ENCODE assay signal across 8 cellular contexts in genomic region chr5:10607023-10607665, GRCh38. TPM values are rescaled to one million over a fixed set of nuclear protein-coding genes. Genes with fewer than 3 reads are reported as not detected.
DNase-seq lines count a peak whose midpoint lies in the region; ATAC-seq and TF ChIP-seq lines count a peak whose summit lies in the region.

No MANE protein-coding gene starts in this region.

- DNase-seq in T-helper 1 cell (no peak), NCI-H128 (lab: John Stamatoyannopoulos, UW; ENCODE audit: unreplicated experiment) (peak; percentile 75), left kidney (ENCODE audit: low read depth, low spot score) (peak; percentile 81), inferior parietal cortex (ENCODE audit: extremely low spot score) (no peak), prostate gland (ENCODE audit: low spot score) (no peak)
- no peak for DNase-seq in activated CD8-positive, alpha-beta T cell treated with anti-CD3 and anti-CD28 coated beads, Interleukin-2, amount 10 ng/mL, durations not matched to agents 7 days and 5 days

- no peaks in the 10 kb centered on the region for H3K27me3 Mint-ChIP-seq in T-helper 1 cell treated with Interleukin-12 subunit alpha and Interleukin-12 subunit beta and Interleukin-4 antibody, amounts not matched to agents 30 μg/mL and 1 μg/mL, for 36 hours (ENCODE audit: low read depth)
- H3K27me3 Mint-ChIP-seq in activated CD8-positive, alpha-beta T cell treated with anti-CD3 and anti-CD28 coated beads, Interleukin-2, amount 10 ng/mL, durations not matched to agents 7 days and 5 days (ENCODE audit: low read depth), result peaks cover 4% of the 10 kb centered on the region

- CTCF ChIA-PET in activated CD8-positive, alpha-beta T cell treated with anti-CD3 and anti-CD28 coated beads, Interleukin-2, amount 10 ng/mL, durations not matched to agents 7 days and 5 days (lab: Charles Lee), result interaction anchor here (0.8 to 3.7 kb wide), 9 partner anchors 13 to 358 kb away, joined by 3 to 24 read pairs (median 4); partner anchors contain the start of gene ATPSCKMT

- WGBS in prostate gland, result 36% methylated on average over 13 of the region's 13 CpGs

- peaks cover 12% of the 10 kb centered on the region for H3K4me1 Mint-ChIP-seq in T-helper 1 cell treated with Interleukin-12 subunit alpha and Interleukin-12 subunit beta and Interleukin-4 antibody, amounts not matched to agents 30 μg/mL and 1 μg/mL, for 36 hours (ENCODE audit: low read depth)
- H3K4me1 Mint-ChIP-seq in activated CD8-positive, alpha-beta T cell treated with anti-CD3 and anti-CD28 coated beads, Interleukin-2, amount 10 ng/mL, durations not matched to agents 7 days and 5 days (ENCODE audit: low read depth), result peaks cover 12% of the 10 kb centered on the region

- no peaks in the 10 kb centered on the region for H3K4me1 ChIP-seq in prostate gland (replicated peaks)

- H3K36me3 Mint-ChIP-seq in T-helper 1 cell treated with Interleukin-12 subunit alpha and Interleukin-12 subunit beta and Interleukin-4 antibody, amounts not matched to agents 30 μg/mL and 1 μg/mL, for 36 hours (ENCODE audit: low read depth), result peaks cover 5% of the 10 kb centered on the region
- H3K36me3 Mint-ChIP-seq in activated CD8-positive, alpha-beta T cell treated with anti-CD3 and anti-CD28 coated beads, Interleukin-2, amount 10 ng/mL, durations not matched to agents 7 days and 5 days (ENCODE audit: low read depth), result no peaks in the 10 kb centered on the region

- H3K27ac ChIP-seq in prostate gland, result peak overlapping the region in 1 of 2 donors; percentile 15

- H3K9me3 Mint-ChIP-seq in T-helper 1 cell treated with Interleukin-12 subunit alpha and Interleukin-12 subunit beta and Interleukin-4 antibody, amounts not matched to agents 30 μg/mL and 1 μg/mL, for 36 hours, result no peaks in the 10 kb centered on the region
- no peaks in the 10 kb centered on the region for H3K9me3 Mint-ChIP-seq in activated CD8-positive, alpha-beta T cell treated with anti-CD3 and anti-CD28 coated beads, Interleukin-2, amount 10 ng/mL, durations not matched to agents 7 days and 5 days (ENCODE audit: insufficient read depth)

- POLR2A ChIA-PET in activated CD8-positive, alpha-beta T cell treated with anti-CD3 and anti-CD28 coated beads, Interleukin-2, amount 10 ng/mL, durations not matched to agents 7 days and 5 days (lab: Charles Lee), result no interaction called here

- TF ChIP-seq POLR2A in prostate gland (IDR thresholded peaks at IDR 0.05), result no peak

- intact Hi-C loops in prostate gland (cut with DNase I), result no loop called here

- TF ChIP-seq CTCF in prostate gland (IDR thresholded peaks at IDR 0.05), result no peak

- H3K27ac Mint-ChIP-seq in T-helper 1 cell treated with Interleukin-12 subunit alpha and Interleukin-12 subunit beta and Interleukin-4 antibody, amounts not matched to agents 30 μg/mL and 1 μg/mL, for 36 hours, result no peak overlapping the region
- peak overlapping the region; percentile 11 for H3K27ac Mint-ChIP-seq in activated CD8-positive, alpha-beta T cell treated with anti-CD3 and anti-CD28 coated beads, Interleukin-2, amount 10 ng/mL, durations not matched to agents 7 days and 5 days

- H3K36me3 ChIP-seq in prostate gland, result no peaks in the 10 kb centered on the region

- peak; percentile 85 for ATAC-seq in HG02588 (IDR thresholded peaks at IDR 0.05; ENCODE audit: unreplicated experiment)
- peak; percentile 70 for ATAC-seq in activated CD8-positive, alpha-beta T cell treated with anti-CD3 and anti-CD28 coated beads, Interleukin-2, amount 10 ng/mL, durations not matched to agents 7 days and 5 days

- peak overlapping the region; percentile 25 for H3K4me3 Mint-ChIP-seq in T-helper 1 cell treated with Interleukin-12 subunit alpha and Interleukin-12 subunit beta and Interleukin-4 antibody, amounts not matched to agents 30 μg/mL and 1 μg/mL, for 36 hours
- H3K4me3 Mint-ChIP-seq in activated CD8-positive, alpha-beta T cell treated with anti-CD3 and anti-CD28 coated beads, Interleukin-2, amount 10 ng/mL, durations not matched to agents 7 days and 5 days, result peak overlapping the region; percentile 4

- no peak overlapping the region for H3K4me3 ChIP-seq in prostate gland

- no peaks in the 10 kb centered on the region for H3K27me3 ChIP-seq in prostate gland (replicated peaks; ENCODE audit: insufficient read depth)

- H3K9me3 ChIP-seq in prostate gland, result no peaks in the 10 kb centered on the region

RNA-seq across cellular contexts. Expression of gene ANKRD33B, which starts 43.3 kb away (rescaled TPM):
- total RNA-seq in activated CD8-positive, alpha-beta T cell treated with anti-CD3 and anti-CD28 coated beads, Interleukin-2, amount 10 ng/mL, durations not matched to agents 7 days and 5 days, result 1 to 10 TPM; 4.6 to 5.5 TPM
- total RNA-seq in prostate gland, result 1 to 10 TPM; 4.1 to 7.4 TPM

Comparison
In these comparisons a context has a peak if more than half of its experiments do, and no peak if none do; other contexts are left out.
1. DNase-seq: peak in NCI-H128 (single experiment) and left kidney (single experiment); none in T-helper 1 cell (0 of 5), activated CD8-positive, alpha-beta T cell treated with anti-CD3 and anti-CD28 coated beads, Interleukin-2, amount 10 ng/mL, durations not matched to agents 7 days and 5 days (single experiment), inferior parietal cortex (single experiment) and prostate gland (single experiment).